In genomic region chr1:225426395-225427248, GRCh38 we compare ENCODE assay signal across 8 cellular contexts. TPM values are rescaled to one million over a fixed set of nuclear protein-coding genes. Genes with fewer than 3 reads are reported as not detected.
A peak's percentile ranks its signal among the peaks of the same experiment; 100 is the strongest.
DNase-seq lines count a peak whose midpoint lies in the region; ATAC-seq and TF ChIP-seq lines count a peak whose summit lies in the region.

No MANE protein-coding gene starts in this region.

- H3K4me1 ChIP-seq in BLaER1: peaks cover 55% of the 10 kb centered on the region
- H3K4me1 ChIP-seq in adrenal gland (replicated peaks in 1 of 2): peaks cover 0 to 40% of the 10 kb centered on the region in 2 donors
- peaks cover 9% of the 10 kb centered on the region for H3K4me1 ChIP-seq in right cardiac atrium (ENCODE audit: control insufficient read depth, insufficient read depth, low read length)

- H3K4me3 ChIP-seq in BLaER1 (peak overlapping the region; percentile 92), adrenal gland (peak overlapping the region; percentile 33 to 94 (median 84)), right cardiac atrium (ENCODE audit: low read length) (peak overlapping the region; percentile 86)

- H3K4me2 ChIP-seq in BLaER1: peak overlapping the region; percentile 91

- DNase-seq in GM20000 (ENCODE audit: low spot score) (peak; percentile 30), OCI-M1 (lab: John Stamatoyannopoulos, UW) (peak; percentile 61), adrenal gland (no peak), right cardiac atrium (peak in 2 of 3 donors; percentile 71 to 72), sciatic nerve (ENCODE audit: low spot score) (no peak), T1000 (lab: John Stamatoyannopoulos, UW) (no peak), cortex of kidney (lab: John Stamatoyannopoulos, UW) (no peak)

- TF ChIP-seq CTCF in GM20000 (IDR thresholded peaks at IDR 0.05; ENCODE audit: extremely low read depth, missing control alignments) (no peak), adrenal gland (IDR thresholded peaks at IDR 0.05) (no peak)

- peak; percentile 4 to 27 for ATAC-seq in right cardiac atrium
- ATAC-seq in sciatic nerve: peak; percentile 15

- H3K27ac ChIP-seq in BLaER1: peak overlapping the region; percentile 95
- peak overlapping the region in 3 of 5 donors; percentile 76 to 90 (median 80) for H3K27ac ChIP-seq in adrenal gland
- H3K27ac ChIP-seq in right cardiac atrium (ENCODE audit: low read length): no peak overlapping the region

- 13 to 30% (median 16%) methylated on average over 19 to 37 of the region's 37 CpGs for WGBS in adrenal gland, 4 donors
- 7% methylated on average over 37 of the region's 37 CpGs for WGBS in right cardiac atrium

- H3K27me3 ChIP-seq in BLaER1 (no peaks in the 10 kb centered on the region), adrenal gland (no peaks in the 10 kb centered on the region), right cardiac atrium (ENCODE audit: control insufficient read depth, insufficient read depth) (no peaks in the 10 kb centered on the region)

- peak overlapping the region; percentile 96 for H3K9ac ChIP-seq in BLaER1

- no peak for TF ChIP-seq POLR2A in adrenal gland (IDR thresholded peaks at IDR 0.05)

- H4K20me1 ChIP-seq in BLaER1: peaks cover 59% of the 10 kb centered on the region

- peaks cover 24% of the 10 kb centered on the region for H3K36me3 ChIP-seq in BLaER1
- no peaks in the 10 kb centered on the region for H3K36me3 ChIP-seq in adrenal gland (replicated peaks in 1 of 2)

- intact Hi-C loops in adrenal gland (cut with DNase I) (no loop called here), right cardiac atrium (cut with DNase I) (no loop called here), sciatic nerve (cut with DNase I) (no loop called here)

- H3K9me3 ChIP-seq in BLaER1: peaks cover 9% of the 10 kb centered on the region
- no peaks in the 10 kb centered on the region for H3K9me3 ChIP-seq in adrenal gland (replicated peaks in 1 of 3)
- H3K9me3 ChIP-seq in right cardiac atrium (ENCODE audit: control insufficient read depth, low read length): no peaks in the 10 kb centered on the region

RNA-seq across cellular contexts. Expression of gene LBR, which starts 1.2 kb away (rescaled TPM):
- 10 to 100 TPM in 7 of 8 donors, 1 to 10 TPM in 1; 6.7 to 27.5 (median 16.3) TPM for total RNA-seq in adrenal gland
- 10 to 100 TPM in 1 of 3 donors, 1 to 10 TPM in 2; 5.4 to 12.8 (median 6.0) TPM for polyA plus RNA-seq in adrenal gland
- total RNA-seq in right cardiac atrium: 10 to 100 TPM; 16.6 to 21.6 (median 19.2) TPM
- polyA plus RNA-seq in right cardiac atrium: 7.8 TPM
- total RNA-seq in sciatic nerve: 48.8 TPM

Comparison
In these comparisons a context has a peak if more than half of its experiments do, and no peak if none do; other contexts are left out.
1. DNase-seq: peak in GM20000 (single experiment), OCI-M1 (single experiment) and right cardiac atrium (2 of 3); none in adrenal gland (0 of 7), sciatic nerve (single experiment), T1000 (single experiment) and cortex of kidney (single experiment).
2. Peak in every context shown above with its lines, with median percentiles within 50 percentile points of each other: H3K4me3 ChIP-seq.